In the genomic region with DNA sequence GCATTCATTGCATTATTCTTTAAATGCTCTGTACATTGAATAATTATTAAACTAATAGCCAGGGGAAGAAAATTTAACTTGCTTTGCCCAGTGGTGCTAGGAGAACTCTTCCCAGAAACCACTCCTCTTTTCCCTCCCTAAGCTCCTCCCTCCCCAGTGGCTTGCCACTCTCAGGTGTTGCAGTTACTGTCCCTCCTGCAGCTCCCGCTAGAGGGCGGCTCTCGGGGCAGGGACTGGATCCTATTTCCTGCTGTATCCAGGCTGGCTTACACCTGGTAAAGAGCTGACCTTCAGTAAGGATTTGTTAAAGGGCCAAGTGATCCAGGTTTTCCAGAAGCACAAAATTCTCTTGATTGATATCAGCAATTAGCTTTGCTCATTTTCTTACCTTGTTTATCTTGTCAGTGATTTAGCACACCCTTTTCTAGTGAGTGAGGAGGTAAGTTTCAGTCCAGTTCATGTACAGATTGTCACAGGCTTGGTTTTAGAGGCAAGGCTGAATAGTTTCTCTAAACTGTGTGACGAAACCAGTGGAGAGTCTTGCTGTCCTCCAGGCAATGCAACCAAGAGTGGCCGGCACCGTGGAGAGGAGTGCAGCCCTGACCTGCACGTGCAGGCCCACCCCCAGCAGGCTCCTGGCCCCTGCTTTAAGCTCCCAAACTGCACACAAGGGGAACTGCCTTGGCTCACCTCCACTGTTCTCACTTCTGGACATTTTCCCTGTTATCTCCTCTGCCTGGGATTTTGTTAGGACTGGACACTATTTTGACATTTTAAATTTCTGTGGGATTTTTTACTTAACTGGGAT, we compare ENCODE assay signal across 7 cellular contexts.
A peak's percentile ranks its signal among the peaks of the same experiment; 100 is the strongest.
DNase-seq lines count a peak whose midpoint lies in the region; ATAC-seq, FAIRE-seq and TF ChIP-seq lines count a peak whose summit lies in the region.

No MANE protein-coding gene starts in this region.

- H3K4ac ChIP-seq in H1 (replicated peaks; ENCODE audit: insufficient read length, low read depth, low read length): no peak overlapping the region

- CTCF ChIA-PET in H1 (lab: Charles Lee; ENCODE audit: partially characterized antibody): interaction anchor here (0.6 to 5.4 kb wide), 41 partner anchors 10 to 558 kb away, joined by 3 to 53 read pairs (median 4); no protein-coding TSS in a partner anchor

- no peaks in the 10 kb centered on the region for H3F3A ChIP-seq in neural progenitor cell (ENCODE audit: low read depth)

- H3K79me1 ChIP-seq in H1 (ENCODE audit: low read depth, low read length): no peaks in the 10 kb centered on the region

- no peaks in the 10 kb centered on the region for H3K9me3 Mint-ChIP-seq in neural progenitor cell

- no peak overlapping the region for H4K5ac ChIP-seq in H1 (ENCODE audit: insufficient read length, low read depth, low read length)

- DNase-seq in GM10266 (ENCODE audit: extremely low spot score): peak; percentile 44
- DNase-seq in HuH-7.5 (ENCODE audit: low spot score): peak; percentile 66
- DNase-seq in RKO (ENCODE audit: low spot score): peak; percentile 54
- DNase-seq in H1 (ENCODE audit: low read depth in 1 of 2, low spot score in 2 of 2): peak; percentile 73 to 87
- DNase-seq in neural progenitor cell (ENCODE audit: low spot score): peak; percentile 85

- H3K27ac Mint-ChIP-seq in neural progenitor cell: no peak overlapping the region

- H3K4me1 ChIP-seq in H1 (replicated peaks in 1 of 4; ENCODE audit: control insufficient read depth in 3 of 4, insufficient read depth in 4 of 4, low read length in 3 of 4): peaks cover 0 to 8% (median 6%) of the 10 kb centered on the region in 4 experiments; a peak in 6 of 7 replicates
- H3K4me1 ChIP-seq in neural progenitor cell: peaks cover 5% of the 10 kb centered on the region

- no peaks in the 10 kb centered on the region for H3K27me3 ChIP-seq in H1 (replicated peaks in 1 of 4; ENCODE audit: control insufficient read depth in 3 of 4, extremely low read depth in 1 of 4, insufficient read depth in 3 of 4, low read length in 3 of 4)
- H3K27me3 ChIP-seq in neural progenitor cell: no peaks in the 10 kb centered on the region

- peak; percentile 46 for TF ChIP-seq CTCF in GM10266 (IDR thresholded peaks at IDR 0.05; ENCODE audit: control insufficient read depth, insufficient read depth, low read depth, missing control alignments)
- TF ChIP-seq CTCF in H1 (IDR thresholded peaks at IDR 0.05; ENCODE audit: control extremely low read depth in 1 of 3, insufficient read depth in 1 of 3, low read depth in 1 of 3, low read length in 3 of 3): peak; percentile 89 to 95 (median 93)
- peak; percentile 89 for TF ChIP-seq CTCF in neural progenitor cell (IDR thresholded peaks at IDR 0.05)

- FAIRE-seq in H1 (lab: Jason Lieb, UNC): peak; percentile 95

- H3K9me3 ChIP-seq in H1 (ENCODE audit: insufficient read depth in 2 of 2, low read depth in 1 of 2, low read length in 1 of 2): no peaks in the 10 kb centered on the region
- no peaks in the 10 kb centered on the region for H3K9me3 ChIP-seq in neural progenitor cell (ENCODE audit: low read depth)

- no peak overlapping the region; the same call in 1 of the 2 replicates for H4K8ac ChIP-seq in H1 (ENCODE audit: extremely low read depth, insufficient read depth, low read length)

- peaks cover 8% of the 10 kb centered on the region for H3K27me3 Mint-ChIP-seq in neural progenitor cell (ENCODE audit: insufficient read depth, low read depth)

- TF ChIP-seq RAD21 in H1 (IDR thresholded peaks at IDR 0.05 in 1 of 2, conservative IDR thresholded peaks at IDR 0.05 in 1 of 2; ENCODE audit: low read depth in 2 of 2, low read length in 2 of 2): peak; percentile 82 to 84

- no peaks in the 10 kb centered on the region for H3K79me2 ChIP-seq in H1 (ENCODE audit: control insufficient read depth in 1 of 2, insufficient read depth in 2 of 2, low read length in 2 of 2)
- no peaks in the 10 kb centered on the region for H3K79me2 ChIP-seq in neural progenitor cell (ENCODE audit: low read depth)

- no peak overlapping the region for H3K56ac ChIP-seq in H1 (replicated peaks; ENCODE audit: insufficient read length, low read depth, low read length)

- no peak overlapping the region for H2BK20ac ChIP-seq in H1 (ENCODE audit: low read length)

- H2BK15ac ChIP-seq in H1 (ENCODE audit: low read length): no peak overlapping the region

- no peak overlapping the region; the same call in 1 of the 2 replicates for H3K27ac ChIP-seq in H1 (ENCODE audit: low read depth, low read length)
- no peak overlapping the region for H3K27ac ChIP-seq in neural progenitor cell

- H4K20me1 ChIP-seq in H1 (replicated peaks in 1 of 2; ENCODE audit: control insufficient read depth in 1 of 2, insufficient read depth in 2 of 2, low read length in 2 of 2): no peaks in the 10 kb centered on the region
- no peaks in the 10 kb centered on the region for H4K20me1 ChIP-seq in neural progenitor cell (ENCODE audit: low read depth)

- H2AK5ac ChIP-seq in H1 (ENCODE audit: low read depth, low read length): no peak overlapping the region

- H3K9ac ChIP-seq in H1 (replicated peaks in 1 of 4; ENCODE audit: extremely low read depth in 1 of 4, low read depth in 3 of 4, low read length in 3 of 4) (no peak overlapping the region), neural progenitor cell (no peak overlapping the region)

- no peaks in the 10 kb centered on the region; the same call in 1 of the 2 replicates for H3K23me2 ChIP-seq in H1 (ENCODE audit: low read depth, low read length)

- H3K4me2 ChIP-seq in H1 (ENCODE audit: insufficient read depth in 1 of 2, low read depth in 2 of 2, low read length in 2 of 2) (no peak overlapping the region), neural progenitor cell (no peak overlapping the region)

- no peaks in the 10 kb centered on the region for H3K36me3 Mint-ChIP-seq in neural progenitor cell

- H3K23ac ChIP-seq in H1 (ENCODE audit: insufficient read length): no peak overlapping the region

- H4K91ac ChIP-seq in H1 (replicated peaks; ENCODE audit: insufficient read length, low read length): no peak overlapping the region

- no peak for TF ChIP-seq EP300 in H1 (IDR thresholded peaks at IDR 0.05; ENCODE audit: borderline replicate concordance in 1 of 2, low read depth in 2 of 2, low read length in 2 of 2)

- no peaks in the 10 kb centered on the region for H3K36me3 ChIP-seq in H1 (ENCODE audit: control insufficient read depth in 2 of 4, insufficient read depth in 4 of 4, low read length in 3 of 4)
- no peaks in the 10 kb centered on the region for H3K36me3 ChIP-seq in neural progenitor cell

- 47% methylated on average over 7 of the region's 7 CpGs; no CpG with 5 or more reads in 1 of the 2 experiments for WGBS in H1 (ENCODE audit: extremely low coverage in 1 of 2, insufficient coverage in 1 of 2, insufficient read length in 1 of 2, insufficient replicate concordance in 2 of 2, low coverage in 1 of 2, low lambda C conversion rate in 2 of 2, missing lambda C conversion rate in 1 of 2), 2 experiments

- H2BK12ac ChIP-seq in H1 (ENCODE audit: low read depth, low read length): no peak overlapping the region

- H2BK120ac ChIP-seq in H1 (replicated peaks; ENCODE audit: low read depth, low read length): no peak overlapping the region

- no peak for TF ChIP-seq POLR2A in H1 (IDR thresholded peaks at IDR 0.05; ENCODE audit: control extremely low read depth in 1 of 2, low read depth in 2 of 2, low read length in 2 of 2)

- peaks cover 25% of the 10 kb centered on the region for H3K4me1 Mint-ChIP-seq in neural progenitor cell

- H3K4me3 ChIP-seq in H1 (ENCODE audit: extremely low read depth in 1 of 4, insufficient read depth in 2 of 4, low read depth in 3 of 4, low read length in 4 of 4): no peak overlapping the region
- no peak overlapping the region for H3K4me3 ChIP-seq in neural progenitor cell

- POLR2A ChIA-PET in H1 (lab: Charles Lee; ENCODE audit: partially characterized antibody): interaction anchor here (0.9 kb wide), 2 partner anchors 10 to 11 kb away, joined by 3 read pairs; no protein-coding TSS in a partner anchor

- H3K4me3 Mint-ChIP-seq in neural progenitor cell: no peak overlapping the region

- H3K14ac ChIP-seq in H1 (ENCODE audit: insufficient read length): no peak overlapping the region

- no peak overlapping the region for H2BK5ac ChIP-seq in H1 (ENCODE audit: low read depth, low read length)

- H3K18ac ChIP-seq in H1 (ENCODE audit: extremely low read depth, low read length): no peak overlapping the region; the same call in 1 of the 2 replicates

- ATAC-seq in GM21447 (IDR thresholded peaks at IDR 0.05; ENCODE audit: unreplicated experiment) (peak; percentile 76), GM21619 (IDR thresholded peaks at IDR 0.05; ENCODE audit: unreplicated experiment) (no peak)

- H2AFZ ChIP-seq in H1 (ENCODE audit: low read length) (peak overlapping the region; percentile 88), neural progenitor cell (replicated peaks) (no peak overlapping the region)

TF ChIP-seq in H1, 55 proteins besides CTCF, POLR2A, EP300 and RAD21:
- TF ChIP-seq BRCA1 (IDR thresholded peaks at IDR 0.05; ENCODE audit: low read depth, low read length) (no peak), TCF12 (IDR thresholded peaks at IDR 0.05; ENCODE audit: low read depth, low read length) (0 out of 2 replicates have a peak, but pooled peaks have one; percentile 13), YY1 (IDR thresholded peaks at IDR 0.05; ENCODE audit: low read depth, low read length) (peak; percentile 57; the same call in 1 of the 2 replicates)
